Comparison of ENCODE assay signal across 22 cellular contexts in genomic region chr21:22871692-22872091, GRCh38.
"Had no signal": no experiment of that assay in that cellular context is flagged by ENCODE, and none has a peak within 500 bp of the region (broad histone marks: within the 10 kb centered on the region; RNA-seq: fewer than 3 reads in every experiment).

No MANE protein-coding gene starts in this region.

- H3K4me3 ChIP-seq: left ventricle myocardium inferior, lung, pancreas, right lobe of liver, tibial nerve, upper lobe of right lung, vagina had no signal

- H3K9me3 ChIP-seq: left ventricle myocardium inferior, pancreas, right lobe of liver, tibial nerve, upper lobe of right lung, vagina had no signal

- H3K9me3 Mint-ChIP-seq: nephron had no signal

- H3K4me3 Mint-ChIP-seq: effector memory CD8-positive, alpha-beta T cell; immature natural killer cell; naive B cell; nephron; stimulated activated effector memory CD8-positive, alpha-beta T cell treated with anti-CD3 and anti-CD28 coated beads, Interleukin-12 subunit alpha, Interleukin-12 subunit beta, amount 100 ng/mL, for 72 hours had no signal

- H3K36me3 ChIP-seq: left ventricle myocardium inferior, pancreas, right lobe of liver, tibial nerve, upper lobe of right lung, vagina had no signal

- H3K4me1 ChIP-seq: foreskin keratinocyte, left ventricle myocardium inferior, pancreas, right lobe of liver, tibial nerve, upper lobe of right lung, vagina had no signal

- H3K4me1 Mint-ChIP-seq: immature natural killer cell; naive B cell; nephron; stimulated activated effector memory CD8-positive, alpha-beta T cell treated with anti-CD3 and anti-CD28 coated beads, Interleukin-12 subunit alpha, Interleukin-12 subunit beta, amount 100 ng/mL, for 72 hours had no signal

- H3K27ac Mint-ChIP-seq: effector memory CD8-positive, alpha-beta T cell; immature natural killer cell; naive B cell; nephron; progenitor cell of endocrine pancreas; stimulated activated effector memory CD8-positive, alpha-beta T cell treated with anti-CD3 and anti-CD28 coated beads, Interleukin-12 subunit alpha, Interleukin-12 subunit beta, amount 100 ng/mL, for 72 hours had no signal

- DNase-seq: effector memory CD8-positive, alpha-beta T cell; erythroblast; foreskin keratinocyte; immature natural killer cell; kidney; left cardiac atrium; left ventricle myocardium inferior; mesenchymal stem cell; naive B cell; occipital lobe; pancreas; right lobe of liver; stimulated activated CD4-positive, alpha-beta T cell treated with anti-CD3 and anti-CD28 coated beads, Interleukin-4, amount 100 ng/mL, for 1 hour; stimulated activated CD8-positive, alpha-beta memory T cell treated with anti-CD3 and anti-CD28 coated beads, Interleukin-4, amount 100 ng/mL, for 48 hours; stimulated activated naive CD8-positive, alpha-beta T cell treated with anti-CD3 and anti-CD28 coated beads, Interleukin-15, Interleukin-2, amounts not matched to agents 100 U/mL and 50 U/mL, for 24 hours; upper lobe of right lung had no signal

- H3K27me3 ChIP-seq: foreskin keratinocyte, pancreas, right lobe of liver, tibial nerve, upper lobe of right lung, vagina had no signal

- H3K27ac ChIP-seq: foreskin keratinocyte, left ventricle myocardium inferior, pancreas, right lobe of liver, tibial nerve, upper lobe of right lung, vagina had no signal

- H3K36me3 Mint-ChIP-seq: naive B cell; stimulated activated effector memory CD8-positive, alpha-beta T cell treated with anti-CD3 and anti-CD28 coated beads, Interleukin-12 subunit alpha, Interleukin-12 subunit beta, amount 100 ng/mL, for 72 hours had no signal

- H3K27me3 Mint-ChIP-seq: effector memory CD8-positive, alpha-beta T cell; progenitor cell of endocrine pancreas had no signal
